12 cellular contexts compared by ENCODE assay signal in genomic region chr11:8906629-8907028, GRCh38. TPM values are rescaled to one million over a fixed set of nuclear protein-coding genes. Genes with fewer than 3 reads are reported as not detected.
DNase-seq lines count a peak whose midpoint lies in the region; ATAC-seq lines count a peak whose summit lies in the region.
"Had no signal": no experiment of that assay in that cellular context is flagged by ENCODE, and none has a peak within 500 bp of the region (broad histone marks: within the 10 kb centered on the region; RNA-seq: fewer than 3 reads in every experiment).

No MANE protein-coding gene starts in this region.

- peaks cover 32% of the 10 kb centered on the region for H3F3A ChIP-seq in GM23248 (ENCODE audit: insufficient read depth)

- H3K27ac ChIP-seq in GM23248: peak overlapping the region; percentile 64

- no peaks in the 10 kb centered on the region for H3K9me3 ChIP-seq in GM23248 (ENCODE audit: low read depth)

- DNase-seq in AG08395 (ENCODE audit: low spot score) (peak; percentile 59), GM23248 (peak; percentile 83), SK-MEL-5 (ENCODE audit: low read depth, low spot score) (peak; percentile 24), fibroblast of peridontal ligament (ENCODE audit: extremely low read depth) (peak; percentile 86), NCI-H1092 treated with DMSO at 0.1 percent for 48 hours (lab: John Stamatoyannopoulos, UW) (no peak)
- no peak for DNase-seq in stimulated activated naive CD4-positive, alpha-beta T cell treated with Interleukin-2 at 50 U/mL for 16 hours (lab: John Stamatoyannopoulos, UW)
- DNase-seq: activated effector memory CD4-positive, alpha-beta T cell treated with Interleukin-2 at 50 U/mL for 16 hours; DMS153; effector memory CD8-positive, alpha-beta T cell; NCI-H524 had no signal

- H3K4me2 ChIP-seq in GM23248 (ENCODE audit: unreplicated experiment): peak overlapping the region; percentile 56

- H4K20me1 ChIP-seq in GM23248 (ENCODE audit: insufficient read depth): no peaks in the 10 kb centered on the region

- 0 out of 2 replicates have a peak overlapping the region, but pooled peaks have one; percentile 20 for H3K9ac ChIP-seq in GM23248

- H3K4me1 ChIP-seq in GM23248 (ENCODE audit: insufficient read depth): peaks cover 40% of the 10 kb centered on the region

- in situ Hi-C loops in GM23248 (cut with MboI) (no loop called here), SK-MEL-5 (cut with HindIII; ENCODE audit: low pct_unique_long_range_greater_than_20kb, low sequenced_read_pairs) (no loop called here)

- no peaks in the 10 kb centered on the region for H3K9me2 ChIP-seq in GM23248 (ENCODE audit: insufficient read depth)

- H2AFZ ChIP-seq in GM23248: no peak overlapping the region

- ATAC-seq in GM19328 (IDR thresholded peaks at IDR 0.05; ENCODE audit: unreplicated experiment): no peak
- no peak for ATAC-seq in GM19324 (IDR thresholded peaks at IDR 0.05; ENCODE audit: low FRiP score, unreplicated experiment)
- ATAC-seq: effector memory CD8-positive, alpha-beta T cell had no signal

- no peaks in the 10 kb centered on the region for H3K27me3 ChIP-seq in GM23248 (replicated peaks; ENCODE audit: insufficient read depth)

- no peaks in the 10 kb centered on the region for H3K36me3 ChIP-seq in GM23248 (ENCODE audit: low read depth)

- no peak overlapping the region for H3K4me3 ChIP-seq in GM23248

- H3K79me2 ChIP-seq in GM23248 (ENCODE audit: insufficient read depth): no peaks in the 10 kb centered on the region; the same call in 1 of the 2 replicates

RNA-seq across cellular contexts. Expression of gene AKIP1, which starts 4.4 kb away (rescaled TPM):
- total RNA-seq in GM23248 (2014; rRNA removed; shearing (Covaris generic)): 49.6 and 58.4 TPM in 2 replicates
- 41.1 and 42.8 TPM in 2 replicates for polyA plus RNA-seq in GM23248 (2016; fragmentation: Nextera tagmentation; extraction: Ambion mirVana)
- total RNA-seq in SK-MEL-5 (2014; rRNA removed; shearing (Covaris generic)): 34.0 and 38.5 TPM in 2 replicates
- 47.6 TPM in 2 replicates for polyA plus RNA-seq in SK-MEL-5 (2015; cell fraction: cytosol; rRNA removed)
- polyA plus RNA-seq in SK-MEL-5 (2015; cell fraction: nucleus; rRNA removed): 27.2 and 37.5 TPM in 2 replicates

RNA-seq across cellular contexts. Expression of gene C11orf16, which starts 26.1 kb away (rescaled TPM):
- total RNA-seq in GM23248 (2014; rRNA removed; shearing (Covaris generic)): not detected in 2 replicates
- not detected in 2 replicates for polyA plus RNA-seq in GM23248 (2016; fragmentation: Nextera tagmentation; extraction: Ambion mirVana)
- total RNA-seq in SK-MEL-5 (2014; rRNA removed; shearing (Covaris generic)): not detected in 2 replicates
- polyA plus RNA-seq in SK-MEL-5 (2015; cell fraction: cytosol; rRNA removed): not detected in 2 replicates
- polyA plus RNA-seq in SK-MEL-5 (2015; cell fraction: nucleus; rRNA removed): not detected in 2 replicates

RNA-seq across cellular contexts. Expression of gene ASCL3, which starts 36.2 kb away (rescaled TPM):
- total RNA-seq in GM23248 (2014; rRNA removed; shearing (Covaris generic)): not detected in 2 replicates
- not detected in 2 replicates for polyA plus RNA-seq in GM23248 (2016; fragmentation: Nextera tagmentation; extraction: Ambion mirVana)
- total RNA-seq in SK-MEL-5 (2014; rRNA removed; shearing (Covaris generic)): not detected in 2 replicates
- not detected in 2 replicates for polyA plus RNA-seq in SK-MEL-5 (2015; cell fraction: cytosol; rRNA removed)
- not detected in 2 replicates for polyA plus RNA-seq in SK-MEL-5 (2015; cell fraction: nucleus; rRNA removed)

RNA-seq across cellular contexts. Expression of gene TMEM9B, which starts 57.6 kb away (rescaled TPM):
- total RNA-seq in GM23248 (2014; rRNA removed; shearing (Covaris generic)): 76.6 and 83.4 TPM in 2 replicates
- 98.9 and 99.6 TPM in 2 replicates for polyA plus RNA-seq in GM23248 (2016; fragmentation: Nextera tagmentation; extraction: Ambion mirVana)
- 50.1 and 56.8 TPM in 2 replicates for total RNA-seq in SK-MEL-5 (2014; rRNA removed; shearing (Covaris generic))
- polyA plus RNA-seq in SK-MEL-5 (2015; cell fraction: cytosol; rRNA removed): 38.9 and 47.7 TPM in 2 replicates
- polyA plus RNA-seq in SK-MEL-5 (2015; cell fraction: nucleus; rRNA removed): 14.4 and 26.7 TPM in 2 replicates

Comparison
In these comparisons a context has a peak if more than half of its experiments do, and no peak if none do; other contexts are left out.
1. DNase-seq: peak in AG08395 (single experiment), GM23248 (single experiment), SK-MEL-5 (single experiment) and fibroblast of peridontal ligament (single experiment); none in NCI-H1092 treated with DMSO at 0.1 percent for 48 hours (single experiment) and stimulated activated naive CD4-positive, alpha-beta T cell treated with Interleukin-2 at 50 U/mL for 16 hours (single experiment).